ENCODE assay signal across 8 cellular contexts in genomic region chr11:8809605-8810272, GRCh38.
DNase-seq lines count a peak whose midpoint lies in the region; ATAC-seq and TF ChIP-seq lines count a peak whose summit lies in the region.

No MANE protein-coding gene starts in this region.

- peak overlapping the region; percentile 82 for H3K4me3 ChIP-seq in MM.1S (ENCODE audit: low read length)

- H3K4me2 ChIP-seq in MM.1S (ENCODE audit: low read depth, low read length) = peak overlapping the region; percentile 92

- peaks cover 61% of the 10 kb centered on the region for H3K79me2 ChIP-seq in MM.1S (ENCODE audit: low read length)

- no peak for TF ChIP-seq CTCF in MM.1S (IDR thresholded peaks at IDR 0.05; ENCODE audit: low read length)
- no peak for TF ChIP-seq CTCF in GM10248 (IDR thresholded peaks at IDR 0.05; ENCODE audit: control extremely low read depth, extremely low read depth, low read depth, missing control alignments)

- H3K9ac ChIP-seq in MM.1S (ENCODE audit: low read length) = peak overlapping the region; percentile 73

- no peaks in the 10 kb centered on the region for H3K27me3 ChIP-seq in MM.1S (replicated peaks; ENCODE audit: insufficient read depth, low read length)

- ATAC-seq in GM21526 (IDR thresholded peaks at IDR 0.05; ENCODE audit: low FRiP score, unreplicated experiment) = no peak

- no peaks in the 10 kb centered on the region for H3F3A ChIP-seq in MM.1S (ENCODE audit: insufficient read depth, low read length)

- DNase-seq in MM.1S (no peak), cerebellar cortex (ENCODE audit: low spot score) (peak; percentile 67), left kidney (ENCODE audit: low read depth, low spot score) (peak; percentile 37), substantia nigra (lab: John Stamatoyannopoulos, UW) (peak in 1 of 49 donors; percentile 14), GM10248 (ENCODE audit: extremely low spot score) (no peak), NCI-H1694 (lab: John Stamatoyannopoulos, UW) (no peak), SW 1271 (lab: John Stamatoyannopoulos, UW) (no peak)

- H4K20me1 ChIP-seq in MM.1S (ENCODE audit: insufficient read depth, low read length) = no peaks in the 10 kb centered on the region

- no peaks in the 10 kb centered on the region for H3K9me2 ChIP-seq in MM.1S (replicated peaks; ENCODE audit: insufficient read depth, low read length)

- H3K27ac ChIP-seq in MM.1S (ENCODE audit: low read length) (peak overlapping the region; percentile 19; the same call in 1 of the 2 replicates), substantia nigra (ENCODE audit: low read depth, low read length, poor library complexity, severe bottlenecking) (peak overlapping the region; percentile 72)

- CTCF ChIA-PET in GM10248 (lab: Yijun Ruan, JAX) = interaction anchor here (0.6 to 2.1 kb wide), 11 partner anchors 12 to 328 kb away, joined by 3 to 7 read pairs (median 4); no protein-coding TSS in a partner anchor

- peak overlapping the region; percentile 83 for H2AFZ ChIP-seq in MM.1S (ENCODE audit: low read length)

- no peaks in the 10 kb centered on the region for H3K9me3 ChIP-seq in MM.1S (replicated peaks; ENCODE audit: insufficient read depth, low read length)

- no peaks in the 10 kb centered on the region for H3K36me3 ChIP-seq in MM.1S (replicated peaks; ENCODE audit: insufficient read depth, low read length)

- POLR2A ChIA-PET in GM10248 (lab: Yijun Ruan, JAX) = no interaction called here

- peaks cover 7% of the 10 kb centered on the region for H3K4me1 ChIP-seq in MM.1S (ENCODE audit: low read length)

Comparison
In these comparisons a context has a peak if more than half of its experiments do, and no peak if none do; other contexts are left out.
1. DNase-seq: peak in cerebellar cortex (single experiment) and left kidney (single experiment); none in MM.1S (single experiment), GM10248 (single experiment), NCI-H1694 (single experiment) and SW 1271 (0 of 2).